Comparison of ENCODE assay signal across 8 cellular contexts in the genomic region with DNA sequence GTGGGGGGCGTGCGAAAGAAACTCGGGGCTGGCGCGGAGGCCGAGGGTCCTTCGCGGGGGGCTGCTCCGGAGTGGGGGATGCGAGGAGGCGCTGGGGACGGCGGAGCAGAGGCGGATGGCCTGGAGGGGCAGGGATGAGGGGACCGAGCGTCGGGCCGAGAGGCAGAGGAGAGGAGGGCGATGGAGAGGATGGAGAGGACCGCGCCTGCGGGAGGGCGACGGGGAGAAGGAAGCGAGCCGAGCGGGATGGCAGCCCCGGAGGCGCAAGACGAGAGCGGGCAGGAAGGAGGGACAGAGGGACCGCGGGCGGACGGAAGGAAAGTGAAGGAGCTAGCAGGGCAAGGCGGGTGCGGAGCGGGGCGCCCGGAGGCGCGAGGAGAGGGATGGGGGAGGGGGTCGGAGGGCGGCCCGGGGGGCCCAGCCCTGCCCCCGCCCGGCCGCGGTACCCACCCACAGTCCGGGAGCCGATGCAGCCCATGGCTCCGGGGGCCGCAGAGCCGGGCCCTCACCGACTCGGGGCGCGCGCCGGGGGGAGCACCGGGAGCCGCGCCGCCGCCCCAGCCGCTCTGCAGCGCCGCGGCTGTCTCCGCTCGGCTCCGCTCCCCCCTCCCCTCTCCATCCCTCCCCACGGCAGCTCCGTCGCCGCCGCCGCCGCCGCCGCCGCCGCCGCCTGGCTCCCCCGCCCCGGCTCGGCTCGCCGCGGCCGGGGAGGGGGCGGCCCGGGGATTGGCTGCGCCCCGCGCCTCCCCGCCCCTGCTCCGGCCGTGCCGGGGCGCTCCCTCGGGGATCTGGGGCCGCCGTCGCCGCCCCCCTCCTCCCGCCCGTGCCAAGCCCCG. TPM values are rescaled to one million over a fixed set of nuclear protein-coding genes. Genes with fewer than 3 reads are reported as not detected.
DNase-seq lines count a peak whose midpoint lies in the region; ATAC-seq, FAIRE-seq and TF ChIP-seq lines count a peak whose summit lies in the region.

A gene (minus strand): TSS at position 588 of the 836 bp plus-strand sequence. CDS start 110 bp downstream, at position 478.

- H3K27ac Mint-ChIP-seq in T-helper 2 cell treated with Interferon-gamma antibody and Interleukin-4, amounts not matched to agents 5 μg/mL and 100 μg/mL, for 36 hours: no peak within 1 kb of the TSS
- no peak within 1 kb of the TSS for H3K27ac Mint-ChIP-seq in mesothelial cell of epicardium
- no peak within 1 kb of the TSS for H3K27ac Mint-ChIP-seq in type B pancreatic cell

- H3K9me3 Mint-ChIP-seq in T-helper 2 cell treated with Interferon-gamma antibody and Interleukin-4, amounts not matched to agents 5 μg/mL and 100 μg/mL, for 36 hours: no peaks in the 10 kb centered on the region
- H3K9me3 Mint-ChIP-seq in mesothelial cell of epicardium (no peaks in the 10 kb centered on the region), type B pancreatic cell (no peaks in the 10 kb centered on the region)

- peaks cover 9% of the 10 kb centered on the region for H3K4me1 Mint-ChIP-seq in T-helper 2 cell treated with Interferon-gamma antibody and Interleukin-4, amounts not matched to agents 5 μg/mL and 100 μg/mL, for 36 hours (ENCODE audit: low read depth)
- peaks cover 7% of the 10 kb centered on the region for H3K4me1 Mint-ChIP-seq in mesothelial cell of epicardium
- H3K4me1 Mint-ChIP-seq in type B pancreatic cell (ENCODE audit: unreplicated experiment): peaks cover 4% of the 10 kb centered on the region

- H3K36me3 Mint-ChIP-seq in T-helper 2 cell treated with Interferon-gamma antibody and Interleukin-4, amounts not matched to agents 5 μg/mL and 100 μg/mL, for 36 hours (ENCODE audit: low read depth): no peaks in the 10 kb centered on the region
- no peaks in the 10 kb centered on the region for H3K36me3 Mint-ChIP-seq in mesothelial cell of epicardium
- H3K36me3 Mint-ChIP-seq in type B pancreatic cell: peaks cover 5% of the 10 kb centered on the region

- POLR2A ChIA-PET in BJ (lab: Charles Lee): interaction anchor here (0.7 kb wide), 1 partner anchor 14 kb away, joined by 4 read pairs; no protein-coding TSS in a partner anchor

- DNase-seq in BJ (ENCODE audit: low read depth) (no peak), mesothelial cell of epicardium (ENCODE audit: low spot score in 2 of 2, unreplicated experiment in 2 of 2) (no peak), type B pancreatic cell (ENCODE audit: extremely low spot score, unreplicated experiment) (no peak), GM19239 (ENCODE audit: insufficient read length, low spot score) (no peak)
- no peak for DNase-seq in T-helper 2 cell treated with Interferon-gamma antibody and Interleukin-4, amounts not matched to agents 5 μg/mL and 100 μg/mL, for 36 hours (ENCODE audit: low spot score)

- H3K4me3 ChIP-seq in BJ (ENCODE audit: low read depth, low read length) (peak within 1 kb of the TSS; percentile 54), ectodermal cell (ENCODE audit: insufficient read depth, low read depth, low read length) (peak within 1 kb of the TSS; percentile 74)

- H3K9me3 ChIP-seq in ectodermal cell (ENCODE audit: control insufficient read depth, low read length): no peaks in the 10 kb centered on the region

- H3K27me3 ChIP-seq in BJ (ENCODE audit: control insufficient read depth, insufficient read depth, low read length) (peaks cover 24% of the 10 kb centered on the region), ectodermal cell (ENCODE audit: control insufficient read depth, insufficient read depth, low read length, poor library complexity, severe bottlenecking) (peaks cover 13% of the 10 kb centered on the region)

- peaks cover 11% of the 10 kb centered on the region for H3K4me1 ChIP-seq in ectodermal cell (ENCODE audit: control insufficient read depth, insufficient read depth, low read length)

- FAIRE-seq in GM19239 (lab: Jason Lieb, UNC): no peak

- H3K36me3 ChIP-seq in BJ (ENCODE audit: control insufficient read depth, insufficient read depth, low read length): no peaks in the 10 kb centered on the region
- no peaks in the 10 kb centered on the region for H3K36me3 ChIP-seq in ectodermal cell (ENCODE audit: control insufficient read depth, insufficient read depth, low read length)

- H3K27me3 Mint-ChIP-seq in T-helper 2 cell treated with Interferon-gamma antibody and Interleukin-4, amounts not matched to agents 5 μg/mL and 100 μg/mL, for 36 hours (ENCODE audit: low read depth): peaks cover 68% of the 10 kb centered on the region
- H3K27me3 Mint-ChIP-seq in mesothelial cell of epicardium (ENCODE audit: low read depth) (peaks cover 79% of the 10 kb centered on the region), type B pancreatic cell (peaks cover 85% of the 10 kb centered on the region)

- WGBS in ectodermal cell, 2 experiments: 0 to 1% methylated on average over 109 of the region's 109 CpGs

- TF ChIP-seq CTCF in BJ (IDR thresholded peaks at IDR 0.05; ENCODE audit: insufficient read depth, low read depth, low read length) (no peak), mesothelial cell of epicardium (IDR thresholded peaks at IDR 0.05; ENCODE audit: unreplicated experiment) (no peak), type B pancreatic cell (conservative IDR thresholded peaks at IDR 0.05) (no peak)

- H3K27ac ChIP-seq in ectodermal cell (ENCODE audit: insufficient read depth, low read depth, low read length, poor library complexity, severe bottlenecking): peak within 1 kb of the TSS; percentile 21

- H3K4me3 Mint-ChIP-seq in T-helper 2 cell treated with Interferon-gamma antibody and Interleukin-4, amounts not matched to agents 5 μg/mL and 100 μg/mL, for 36 hours: peak within 1 kb of the TSS; percentile 81
- peak within 1 kb of the TSS; percentile 78 for H3K4me3 Mint-ChIP-seq in mesothelial cell of epicardium
- H3K4me3 Mint-ChIP-seq in type B pancreatic cell: peak within 1 kb of the TSS; percentile 85

- CTCF ChIA-PET in BJ (lab: Yijun Ruan, JAX): no interaction called here

- ATAC-seq in GM21423 (IDR thresholded peaks at IDR 0.05; ENCODE audit: unreplicated experiment) (peak; percentile 53), HG02610 (IDR thresholded peaks at IDR 0.05; ENCODE audit: unreplicated experiment) (no peak)

RNA-seq across cellular contexts. Expression of the gene that starts here (rescaled TPM):
- polyA plus RNA-seq in BJ (2011; rRNA removed): 2.0 and 2.9 TPM in 2 replicates
- 3.6 and 4.5 TPM in 2 replicates for polyA minus RNA-seq in BJ (2011; rRNA and poly(A)+ RNA removed)
- 30.8 TPM for polyA plus RNA-seq in ectodermal cell (2013, experiment 1 of 4)
- 39.3 TPM for polyA plus RNA-seq in ectodermal cell (2013, experiment 2 of 4)
- 26.0 TPM for polyA plus RNA-seq in ectodermal cell (2013, experiment 3 of 4)
- polyA plus RNA-seq in ectodermal cell (2013, experiment 4 of 4): 31.6 TPM
- total RNA-seq in mesothelial cell of epicardium (5.6 to 6.1 TPM (median 5.8 TPM) in 3 replicates), type B pancreatic cell (ENCODE audit: low replicate concordance) (2.1 and 6.5 TPM in 2 replicates)
